1 cellular context compared by ENCODE assay signal in genomic region chr10:69451209-69451783, GRCh38.
TF ChIP-seq lines count a peak whose summit lies in the region.

Gene TSPAN15 (plus strand): TSS chr10:69451465. CDS start chr10:69451595, 130 bp downstream.

TF ChIP-seq in HCT116, 20 proteins besides CTCF, POLR2A, EP300 and RAD21 (continued from another document):
- TF ChIP-seq MAX (IDR thresholded peaks at IDR 0.05): peak; percentile 6; the same call in 1 of the 2 replicates
